ENCODE assay signal across 8 cellular contexts in the genomic region with DNA sequence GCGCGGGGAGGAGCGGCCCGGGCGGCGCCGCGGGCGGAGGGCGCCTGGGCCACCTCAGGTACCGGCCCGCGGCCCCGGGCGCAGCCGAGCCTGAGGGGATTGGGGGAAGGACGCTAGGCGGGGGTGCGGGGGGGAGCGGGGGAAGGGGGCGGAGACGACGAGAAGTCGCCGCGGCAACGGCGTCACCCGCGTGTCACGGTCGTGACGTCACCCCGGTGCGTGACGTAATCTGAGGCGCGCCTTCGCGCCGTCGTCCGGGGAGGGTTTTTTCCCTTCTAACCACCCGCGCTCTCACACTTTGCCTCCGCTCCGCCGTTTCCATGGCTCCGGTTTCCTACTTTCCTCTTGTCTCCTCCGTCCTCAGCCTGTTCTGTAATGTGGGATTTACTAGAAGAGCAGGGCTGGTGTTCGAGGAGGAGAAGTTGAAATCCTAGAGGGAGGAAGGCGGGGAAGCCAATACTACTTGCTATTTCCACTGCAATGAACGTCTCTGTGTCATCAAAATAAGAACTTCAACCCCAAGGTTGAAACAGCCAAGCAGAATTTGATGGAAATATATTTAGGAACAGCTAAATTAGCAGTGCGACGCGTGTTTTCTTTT. TPM values are rescaled to one million over a fixed set of nuclear protein-coding genes. Genes with fewer than 3 reads are reported as not detected.
A peak's percentile ranks its signal among the peaks of the same experiment; 100 is the strongest.
DNase-seq lines count a peak whose midpoint lies in the region; ATAC-seq and TF ChIP-seq lines count a peak whose summit lies in the region.

A gene (minus strand): TSS at position 109 of the 601 bp plus-strand sequence. CDS start 226 bp downstream, outside the sequence.

- peak; percentile 88 to 94 for DNase-seq in NCI-H187 (lab: John Stamatoyannopoulos, UW)
- DNase-seq in anterior cingulate cortex (lab: John Stamatoyannopoulos, UW): peak; percentile 41 to 92 (median 84)
- DNase-seq in right atrium auricular region (ENCODE audit: low spot score): peak; percentile 93
- DNase-seq in psoas muscle: peak; percentile 90 to 96

- H3K27ac ChIP-seq in right atrium auricular region (peak within 1 kb of the TSS; percentile 100), psoas muscle (peak within 1 kb of the TSS; percentile 98), urinary bladder (ENCODE audit: low read depth) (peak within 1 kb of the TSS; percentile 100)

- ATAC-seq in GM18498 (IDR thresholded peaks at IDR 0.05; ENCODE audit: unreplicated experiment): peak; percentile 56
- ATAC-seq in HG02938 (IDR thresholded peaks at IDR 0.05; ENCODE audit: unreplicated experiment): peak; percentile 36
- ATAC-seq in psoas muscle: peak; percentile 85 to 92 (median 88)

- 1 to 3% (median 2%) methylated on average over 36 to 56 of the region's 56 CpGs for WGBS in psoas muscle, 3 donors
- under 1% methylated on average over 55 of the region's 56 CpGs for WGBS in urinary bladder

- peak within 1 kb of the TSS; percentile 98 to 100 for H3K4me3 ChIP-seq in right atrium auricular region
- H3K4me3 ChIP-seq in psoas muscle: peak within 1 kb of the TSS; percentile 84
- H3K4me3 ChIP-seq in urinary bladder (ENCODE audit: low read depth, low read length): peak within 1 kb of the TSS; percentile 92

- peaks cover 0 to 25% of the 10 kb centered on the region in 2 donors for H3K4me1 ChIP-seq in right atrium auricular region
- H3K4me1 ChIP-seq in psoas muscle: peaks cover 31% of the 10 kb centered on the region
- H3K4me1 ChIP-seq in urinary bladder (ENCODE audit: insufficient read depth): no peaks in the 10 kb centered on the region

- intact Hi-C loops in T-helper 2 cell treated with Interferon-gamma antibody and Interleukin-4, amounts not matched to agents 100 ng/mL and 5 ng/mL, for 36 hours (cut with micrococcal nuclease): loop anchor here (1.0 to 10.0 kb wide), 12 partner anchors 22 to 1882 kb away; a partner anchor contains a TSS
- intact Hi-C loops in psoas muscle (cut with DNase I): loop anchor here (5.0 to 10.0 kb wide), 2 partner anchors 118 to 230 kb away; a partner anchor contains a TSS

- H3K27me3 ChIP-seq in right atrium auricular region (no peaks in the 10 kb centered on the region), psoas muscle (ENCODE audit: insufficient read depth in 3 of 3, low read length in 2 of 3) (no peaks in the 10 kb centered on the region)

- H3K36me3 ChIP-seq in right atrium auricular region: no peaks in the 10 kb centered on the region
- no peaks in the 10 kb centered on the region for H3K36me3 ChIP-seq in psoas muscle (ENCODE audit: insufficient read depth in 1 of 2, low read depth in 1 of 2)
- H3K36me3 ChIP-seq in urinary bladder (ENCODE audit: insufficient read depth): no peaks in the 10 kb centered on the region

- TF ChIP-seq CTCF in right atrium auricular region (IDR thresholded peaks at IDR 0.05) (no peak), psoas muscle (IDR thresholded peaks at IDR 0.05) (no peak)

- H3K9me3 ChIP-seq in right atrium auricular region (no peaks in the 10 kb centered on the region), psoas muscle (no peaks in the 10 kb centered on the region)

RNA-seq across cellular contexts. Expression of the gene that starts here (rescaled TPM):
- 25.0 and 25.7 TPM in 2 replicates for total RNA-seq in T-helper 2 cell treated with Interferon-gamma antibody and Interleukin-4, amounts not matched to agents 100 ng/mL and 5 ng/mL, for 36 hours
- total RNA-seq in right atrium auricular region: 10 to 100 TPM; 23.5 to 29.2 TPM
- 10 to 100 TPM; 16.8 to 22.6 (median 19.0) TPM for total RNA-seq in psoas muscle
- polyA plus RNA-seq in psoas muscle: 1 to 10 TPM; 5.0 to 7.9 (median 5.3) TPM
- total RNA-seq in urinary bladder: 98.2 TPM
- polyA plus RNA-seq in urinary bladder: 8.4 TPM

Comparison
In these comparisons a context has a peak if more than half of its experiments do, and no peak if none do; other contexts are left out.
1. Peak in every context shown above with its lines: DNase-seq, ATAC-seq, H3K4me3 ChIP-seq and H3K27ac ChIP-seq.
2. ATAC-seq: peak in every context shown above with its lines; median percentile 88 in psoas muscle; 56 in GM18498; 36 in HG02938.